In the genomic region with DNA sequence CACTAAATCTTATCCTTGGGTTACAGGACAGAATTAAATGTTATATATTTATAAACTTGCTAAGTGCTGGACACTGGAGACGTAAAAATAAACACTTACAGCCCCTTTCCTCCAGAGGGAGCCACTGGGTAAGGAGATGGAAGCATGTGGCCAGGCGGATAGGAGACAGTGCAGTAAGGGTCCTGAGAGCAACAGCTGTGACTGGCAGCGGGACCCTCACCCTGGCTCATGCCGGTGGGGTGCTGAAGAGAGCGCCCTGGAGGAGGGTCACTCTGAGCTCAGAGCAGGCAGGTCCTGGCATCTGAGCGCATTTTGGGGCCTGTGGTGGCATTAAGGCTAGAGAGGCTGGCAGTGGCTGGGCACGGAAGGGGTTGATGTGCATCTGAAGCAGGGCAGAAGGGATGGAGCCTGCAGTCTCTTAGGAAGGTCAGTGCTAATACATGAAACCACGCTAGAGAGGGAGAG, we compare ENCODE assay signal across 8 cellular contexts. TPM values are rescaled to one million over a fixed set of nuclear protein-coding genes. Genes with fewer than 3 reads are reported as not detected.
DNase-seq lines count a peak whose midpoint lies in the region; ATAC-seq and TF ChIP-seq lines count a peak whose summit lies in the region.

No MANE protein-coding gene starts in this region.

- no peaks in the 10 kb centered on the region for H3K4me1 ChIP-seq in Loucy (ENCODE audit: insufficient read depth, low read length, poor library complexity, severe bottlenecking)

- H3K4me3 ChIP-seq in Loucy (ENCODE audit: low read length, poor library complexity, severe bottlenecking) = no peak overlapping the region

- no peaks in the 10 kb centered on the region for H3K9me3 Mint-ChIP-seq in activated CD4-positive, alpha-beta T cell treated with anti-CD3 and anti-CD28 coated beads for 36 hours (ENCODE audit: low read depth)
- H3K9me3 Mint-ChIP-seq in activated B cell treated with CpG ODN at 0.5 μM for 24 hours = no peaks in the 10 kb centered on the region
- H3K9me3 Mint-ChIP-seq in glutamatergic neuron (ENCODE audit: unreplicated experiment) = peaks cover 7% of the 10 kb centered on the region
- no peaks in the 10 kb centered on the region for H3K9me3 Mint-ChIP-seq in stimulated activated naive CD8-positive, alpha-beta T cell treated with anti-CD3 and anti-CD28 coated beads, Interleukin-15, Interleukin-2, amounts not matched to agents 100 ng/mL and 50 ng/mL, for 24 hours

- H3F3A ChIP-seq in Loucy (ENCODE audit: low read depth) = no peaks in the 10 kb centered on the region

- H3K9ac ChIP-seq in Loucy (ENCODE audit: low read depth, low read length, poor library complexity, severe bottlenecking) = no peak overlapping the region

- intact Hi-C loops in activated CD4-positive, alpha-beta T cell treated with anti-CD3 and anti-CD28 coated beads for 36 hours (cut with DNase I, micrococcal nuclease) = no loop called here
- intact Hi-C loops in activated B cell treated with CpG ODN at 0.5 μM for 24 hours (cut with micrococcal nuclease) = loop anchor here (2.0 kb wide), 1 partner anchor 13 kb away; no protein-coding TSS in a partner anchor

- H3K27me3 Mint-ChIP-seq in activated CD4-positive, alpha-beta T cell treated with anti-CD3 and anti-CD28 coated beads for 36 hours = no peaks in the 10 kb centered on the region
- H3K27me3 Mint-ChIP-seq in activated B cell treated with CpG ODN at 0.5 μM for 24 hours (no peaks in the 10 kb centered on the region), glutamatergic neuron (ENCODE audit: unreplicated experiment) (peaks cover 2% of the 10 kb centered on the region)
- H3K27me3 Mint-ChIP-seq in stimulated activated naive CD8-positive, alpha-beta T cell treated with anti-CD3 and anti-CD28 coated beads, Interleukin-15, Interleukin-2, amounts not matched to agents 100 ng/mL and 50 ng/mL, for 24 hours = no peaks in the 10 kb centered on the region

- H3K9me2 ChIP-seq in Loucy (replicated peaks; ENCODE audit: low read depth, low read length) = no peaks in the 10 kb centered on the region

- no peaks in the 10 kb centered on the region for H3K27me3 ChIP-seq in Loucy (ENCODE audit: insufficient read depth, low read length, poor library complexity, severe bottlenecking)

- peaks cover 97% of the 10 kb centered on the region for H3K36me3 ChIP-seq in Loucy (ENCODE audit: insufficient read depth, low read length)

- no peak overlapping the region for H2AFZ ChIP-seq in Loucy (ENCODE audit: low read length)

- H4K20me1 ChIP-seq in Loucy (ENCODE audit: insufficient read depth, low read length, poor library complexity, severe bottlenecking) = peaks cover 11% of the 10 kb centered on the region

- peaks cover 53% of the 10 kb centered on the region for H3K36me3 Mint-ChIP-seq in activated CD4-positive, alpha-beta T cell treated with anti-CD3 and anti-CD28 coated beads for 36 hours (ENCODE audit: low read depth)
- H3K36me3 Mint-ChIP-seq in activated B cell treated with CpG ODN at 0.5 μM for 24 hours (ENCODE audit: low read depth) (peaks cover 82% of the 10 kb centered on the region), glutamatergic neuron (ENCODE audit: unreplicated experiment) (peaks cover 23% of the 10 kb centered on the region)
- H3K36me3 Mint-ChIP-seq in stimulated activated naive CD8-positive, alpha-beta T cell treated with anti-CD3 and anti-CD28 coated beads, Interleukin-15, Interleukin-2, amounts not matched to agents 100 ng/mL and 50 ng/mL, for 24 hours (ENCODE audit: low read depth) = peaks cover 68% of the 10 kb centered on the region

- POLR2A ChIA-PET in activated CD4-positive, alpha-beta T cell treated with anti-CD3 and anti-CD28 coated beads for 36 hours (lab: Charles Lee) = no interaction called here
- POLR2A ChIA-PET in activated B cell treated with CpG ODN at 0.5 μM for 24 hours (lab: Charles Lee) = no interaction called here

- TF ChIP-seq CTCF in Loucy (conservative IDR thresholded peaks at IDR 0.05; ENCODE audit: low read length) = peak; percentile 76
- TF ChIP-seq CTCF in activated B cell treated with CpG ODN at 0.5 μM for 24 hours (IDR thresholded peaks at IDR 0.05) = peak; percentile 30
- peak; percentile 67 for TF ChIP-seq CTCF in glutamatergic neuron (IDR thresholded peaks at IDR 0.05; ENCODE audit: partially characterized antibody, unreplicated experiment)

- H3K4me1 Mint-ChIP-seq in activated CD4-positive, alpha-beta T cell treated with anti-CD3 and anti-CD28 coated beads for 36 hours = no peaks in the 10 kb centered on the region
- no peaks in the 10 kb centered on the region for H3K4me1 Mint-ChIP-seq in activated B cell treated with CpG ODN at 0.5 μM for 24 hours
- H3K4me1 Mint-ChIP-seq in glutamatergic neuron (ENCODE audit: low read depth, unreplicated experiment) = peaks cover 23% of the 10 kb centered on the region
- H3K4me1 Mint-ChIP-seq in stimulated activated naive CD8-positive, alpha-beta T cell treated with anti-CD3 and anti-CD28 coated beads, Interleukin-15, Interleukin-2, amounts not matched to agents 100 ng/mL and 50 ng/mL, for 24 hours (ENCODE audit: low read depth) = no peaks in the 10 kb centered on the region

- H3K27ac Mint-ChIP-seq in activated CD4-positive, alpha-beta T cell treated with anti-CD3 and anti-CD28 coated beads for 36 hours = peak overlapping the region; percentile 33
- H3K27ac Mint-ChIP-seq in activated B cell treated with CpG ODN at 0.5 μM for 24 hours (no peak overlapping the region), glutamatergic neuron (ENCODE audit: unreplicated experiment) (peak overlapping the region; percentile 90)
- H3K27ac Mint-ChIP-seq in stimulated activated naive CD8-positive, alpha-beta T cell treated with anti-CD3 and anti-CD28 coated beads, Interleukin-15, Interleukin-2, amounts not matched to agents 100 ng/mL and 50 ng/mL, for 24 hours = peak overlapping the region; percentile 19

- no peak overlapping the region for H3K4me2 ChIP-seq in Loucy (ENCODE audit: low read depth, low read length, poor library complexity, severe bottlenecking)

- H3K9me3 ChIP-seq in Loucy (ENCODE audit: insufficient read depth, low read depth, low read length) = no peaks in the 10 kb centered on the region

- H3K4me3 Mint-ChIP-seq in activated CD4-positive, alpha-beta T cell treated with anti-CD3 and anti-CD28 coated beads for 36 hours = no peak overlapping the region
- no peak overlapping the region for H3K4me3 Mint-ChIP-seq in activated B cell treated with CpG ODN at 0.5 μM for 24 hours
- peak overlapping the region; percentile 39 for H3K4me3 Mint-ChIP-seq in glutamatergic neuron (ENCODE audit: unreplicated experiment)
- H3K4me3 Mint-ChIP-seq in stimulated activated naive CD8-positive, alpha-beta T cell treated with anti-CD3 and anti-CD28 coated beads, Interleukin-15, Interleukin-2, amounts not matched to agents 100 ng/mL and 50 ng/mL, for 24 hours = no peak overlapping the region

- CTCF ChIA-PET in activated CD4-positive, alpha-beta T cell treated with anti-CD3 and anti-CD28 coated beads for 36 hours (lab: Charles Lee) = interaction anchor here (0.7 to 3.9 kb wide), 4 partner anchors 11 to 294 kb away, joined by 3 to 12 read pairs (median 8); no protein-coding TSS in a partner anchor
- CTCF ChIA-PET in activated B cell treated with CpG ODN at 0.5 μM for 24 hours (lab: Charles Lee) = interaction anchor here (1.0 to 1.5 kb wide), 3 partner anchors 8 to 65 kb away, joined by 3 read pairs; no protein-coding TSS in a partner anchor

- no peaks in the 10 kb centered on the region; the same call in 1 of the 2 replicates for H3K79me2 ChIP-seq in Loucy (ENCODE audit: insufficient read depth, low read length)

- peak; percentile 76 for ATAC-seq in activated CD4-positive, alpha-beta T cell treated with anti-CD3 and anti-CD28 coated beads for 36 hours
- peak; percentile 68 for ATAC-seq in activated B cell treated with CpG ODN at 0.5 μM for 24 hours (ENCODE audit: low read depth)
- no peak for ATAC-seq in HG03135 (IDR thresholded peaks at IDR 0.05; ENCODE audit: unreplicated experiment)

- peak; percentile 50 for DNase-seq in activated CD4-positive, alpha-beta T cell treated with anti-CD3 and anti-CD28 coated beads for 36 hours
- DNase-seq in activated CD4-positive, alpha-beta T cell treated with anti-CD3 and anti-CD28 coated beads, Interleukin-2, amount 50 U/mL, for 4 hours = no peak
- no peak for DNase-seq in activated B cell treated with CpG ODN at 0.5 μM for 24 hours
- no peak for DNase-seq in glutamatergic neuron
- DNase-seq in activated CD4-positive, CD25-positive, alpha-beta regulatory T cell treated with anti-CD3 and anti-CD28 coated beads, Interleukin-2, amount 50 U/mL, for 72 hours = no peak

RNA-seq across cellular contexts. Expression of a gene that starts 16.0 kb away (rescaled TPM):
- 100 to 1,000 TPM; 113 to 123 TPM for total RNA-seq in activated CD4-positive, alpha-beta T cell treated with anti-CD3 and anti-CD28 coated beads for 36 hours
- total RNA-seq in activated B cell treated with CpG ODN at 0.5 μM for 24 hours (83.2 and 84.0 TPM in 2 replicates), glutamatergic neuron (ENCODE audit: unreplicated experiment) (201 TPM)

RNA-seq across cellular contexts. Expression of a gene that starts 55.4 kb away (rescaled TPM):
- 10 to 100 TPM; 97.0 to 99.9 TPM for total RNA-seq in activated CD4-positive, alpha-beta T cell treated with anti-CD3 and anti-CD28 coated beads for 36 hours
- total RNA-seq in activated B cell treated with CpG ODN at 0.5 μM for 24 hours (44.8 and 46.6 TPM in 2 replicates), glutamatergic neuron (ENCODE audit: unreplicated experiment) (33.1 TPM)
